15 cellular contexts compared by ENCODE assay signal in the genomic region with DNA sequence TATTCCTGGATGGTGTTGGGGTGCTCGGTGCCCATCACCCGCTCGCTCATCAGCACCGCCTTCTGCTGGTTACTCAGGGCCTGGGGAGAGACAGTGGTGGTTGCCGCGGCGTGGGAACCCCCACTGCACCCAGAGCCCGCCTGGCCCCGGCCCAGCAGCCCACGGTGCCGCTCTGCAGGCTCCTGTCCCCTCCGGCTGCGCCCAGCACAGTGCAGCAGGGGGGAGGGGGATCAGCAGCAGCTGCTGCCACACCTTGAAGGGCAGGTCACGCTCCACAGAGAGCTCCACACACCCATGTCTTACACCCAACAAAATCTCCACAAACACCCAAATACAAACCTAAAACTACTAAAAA. TPM values are rescaled to one million over a fixed set of nuclear protein-coding genes. Genes with fewer than 3 reads are reported as not detected.
"Had no signal": no experiment of that assay in that cellular context is flagged by ENCODE, and none has a peak within 500 bp of the region (broad histone marks: within the 10 kb centered on the region; RNA-seq: fewer than 3 reads in every experiment).

No MANE protein-coding gene starts in this region.

- H3K27me3 ChIP-seq: esophagus squamous epithelium, ovary had no signal

- H3K4me3 Mint-ChIP-seq: activated CD4-positive, alpha-beta T cell treated with anti-CD3 and anti-CD28 coated beads for 36 hours; activated CD8-positive, alpha-beta T cell treated with anti-CD3 and anti-CD28 coated beads, Interleukin-2, amount 10 ng/mL, durations not matched to agents 7 days and 5 days; activated naive CD8-positive, alpha-beta T cell; nephron progenitor cell had no signal

- H3K36me3 Mint-ChIP-seq: activated naive CD8-positive, alpha-beta T cell had no signal

- H3K9me3 ChIP-seq: esophagus squamous epithelium, ovary had no signal

- ATAC-seq: activated CD4-positive, alpha-beta T cell treated with anti-CD3 and anti-CD28 coated beads for 36 hours; activated CD8-positive, alpha-beta T cell treated with anti-CD3 and anti-CD28 coated beads, Interleukin-2, amount 10 ng/mL, durations not matched to agents 7 days and 5 days; left lobe of liver; stimulated activated naive CD8-positive, alpha-beta T cell treated with anti-CD3 and anti-CD28 coated beads, Interleukin-15, Interleukin-2, amounts not matched to agents 100 U/mL and 50 U/mL, for 24 hours had no signal

- H3K27me3 Mint-ChIP-seq: activated CD4-positive, alpha-beta T cell treated with anti-CD3 and anti-CD28 coated beads for 36 hours; activated naive CD8-positive, alpha-beta T cell had no signal

- DNase-seq: activated CD4-positive, alpha-beta T cell treated with anti-CD3 and anti-CD28 coated beads for 36 hours; activated CD8-positive, alpha-beta T cell treated with anti-CD3 and anti-CD28 coated beads, Interleukin-2, amount 10 ng/mL, durations not matched to agents 7 days and 5 days; activated effector memory CD4-positive, alpha-beta T cell treated with Interleukin-2 at 50 U/mL for 16 hours; anterior cingulate cortex; esophagus squamous epithelium; foreskin fibroblast; mammary epithelial cell; nephron progenitor cell; stimulated activated CD4-positive, alpha-beta T cell treated with anti-CD3 and anti-CD28 coated beads, Interleukin-12 subunit alpha, Interleukin-12 subunit beta, amount 100 ng/mL, for 4 hours; stimulated activated naive CD8-positive, alpha-beta T cell treated with anti-CD3 and anti-CD28 coated beads, Interleukin-15, Interleukin-2, amounts not matched to agents 100 U/mL and 50 U/mL, for 24 hours; T-helper 9 cell had no signal

- H3K9me3 Mint-ChIP-seq: nephron progenitor cell had no signal

- H3K27ac Mint-ChIP-seq: activated CD4-positive, alpha-beta T cell treated with anti-CD3 and anti-CD28 coated beads for 36 hours; activated CD8-positive, alpha-beta T cell treated with anti-CD3 and anti-CD28 coated beads, Interleukin-2, amount 10 ng/mL, durations not matched to agents 7 days and 5 days; activated naive CD8-positive, alpha-beta T cell; nephron progenitor cell had no signal

- H3K27ac ChIP-seq: esophagus squamous epithelium, ovary had no signal

- H3K4me3 ChIP-seq: esophagus squamous epithelium, ovary had no signal

- H3K36me3 ChIP-seq: ovary had no signal

RNA-seq across cellular contexts. Expression of a gene that starts 56.7 kb away (rescaled TPM):
- total RNA-seq: activated CD4-positive, alpha-beta T cell treated with anti-CD3 and anti-CD28 coated beads for 36 hours; activated CD8-positive, alpha-beta T cell treated with anti-CD3 and anti-CD28 coated beads, Interleukin-2, amount 10 ng/mL, durations not matched to agents 7 days and 5 days; dermis microvascular lymphatic vessel endothelial cell; left lobe of liver had no signal
